In the genomic region with DNA sequence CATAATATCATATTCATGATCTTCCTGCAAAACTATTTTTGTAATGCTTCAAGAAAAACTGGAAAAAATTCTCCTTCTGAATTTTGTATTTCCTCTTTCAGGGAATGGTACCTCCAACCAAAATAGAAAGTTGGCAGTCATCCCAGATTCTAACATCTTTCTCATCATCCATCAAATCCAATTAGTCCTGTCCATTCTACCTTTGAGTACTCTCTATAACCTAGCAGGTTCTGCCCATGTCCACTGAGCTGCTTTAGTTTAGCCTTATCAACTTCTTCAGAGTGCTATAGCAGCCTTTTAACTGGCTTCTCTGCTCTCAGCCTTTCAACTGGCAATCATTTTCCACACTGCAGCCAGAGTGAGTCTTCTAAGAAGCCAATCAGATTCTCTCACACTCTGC, we compare ENCODE assay signal across 13 cellular contexts.
A peak's percentile ranks its signal among the peaks of the same experiment; 100 is the strongest.
DNase-seq lines count a peak whose midpoint lies in the region; ATAC-seq and TF ChIP-seq lines count a peak whose summit lies in the region.
"Had no signal": no experiment of that assay in that cellular context is flagged by ENCODE, and none has a peak within 500 bp of the region (broad histone marks: within the 10 kb centered on the region; RNA-seq: fewer than 3 reads in every experiment).

No MANE protein-coding gene starts in this region.

- H3K4me3 ChIP-seq in left ventricle myocardium inferior (no peak overlapping the region), transverse colon (no peak overlapping the region), tibial nerve (no peak overlapping the region)

- H3K9me3 ChIP-seq in left ventricle myocardium inferior (replicated peaks) = no peaks in the 10 kb centered on the region
- H3K9me3 ChIP-seq in transverse colon = no peaks in the 10 kb centered on the region
- H3K9me3 ChIP-seq in tibial nerve = no peaks in the 10 kb centered on the region

- in situ Hi-C loops in transverse colon (cut with MboI; ENCODE audit: low pct_ligation_motif_present in 1 of 4, low pct_unique_long_range_greater_than_20kb in 1 of 4, low sequenced_read_pairs in 3 of 4) = loop anchor here in 2 of 4 donors (25.0 kb wide), 2 partner anchors 1053 to 1747 kb away; no protein-coding TSS in a partner anchor

- H3K4me1 ChIP-seq in left ventricle myocardium inferior (peaks cover 43% of the 10 kb centered on the region), transverse colon (peaks cover 3 to 31% (median 14%) of the 10 kb centered on the region in 4 donors), tibial nerve (peaks cover 0 to 14% (median 4%) of the 10 kb centered on the region in 4 donors)

- TF ChIP-seq POLR2A in transverse colon (IDR thresholded peaks at IDR 0.05) (no peak), tibial nerve (IDR thresholded peaks at IDR 0.05) (no peak)

- DNase-seq in Right ventricle myocardium superior = no peak
- DNase-seq in Right ventricle myocardium inferior (ENCODE audit: missing footprints) = no peak
- peak; percentile 8 for DNase-seq in RPMI7951 (ENCODE audit: low read depth)
- DNase-seq in left ventricle myocardium inferior = no peak
- no peak for DNase-seq in transverse colon
- no peak for DNase-seq in tibial nerve (ENCODE audit: low spot score in 2 of 2)
- no peak for DNase-seq in stimulated activated CD4-positive, alpha-beta T cell treated with anti-CD3 and anti-CD28 coated beads, Interleukin-4, amount 100 ng/mL, for 24 hours
- no peak for DNase-seq in progenitor cell of endocrine pancreas (ENCODE audit: low spot score, unreplicated experiment)
- DNase-seq: activated CD4-positive, alpha-beta T cell treated with anti-CD3 and anti-CD28 coated beads for 1 hour; amygdala; DMS79; endodermal cell; glutamatergic neuron had no signal

- no peak overlapping the region for H3K4me3 Mint-ChIP-seq in progenitor cell of endocrine pancreas (ENCODE audit: low read depth)
- H3K4me3 Mint-ChIP-seq: endodermal cell had no signal

- TF ChIP-seq CTCF in left ventricle myocardium inferior (IDR thresholded peaks at IDR 0.05; ENCODE audit: borderline replicate concordance) (no peak), transverse colon (IDR thresholded peaks at IDR 0.05) (no peak), tibial nerve (IDR thresholded peaks at IDR 0.05) (no peak), progenitor cell of endocrine pancreas (IDR thresholded peaks at IDR 0.05; ENCODE audit: unreplicated experiment) (no peak)

- H3K9me3 Mint-ChIP-seq in progenitor cell of endocrine pancreas (ENCODE audit: low read depth) = no peaks in the 10 kb centered on the region
- H3K9me3 Mint-ChIP-seq: endodermal cell had no signal

- ATAC-seq in Right ventricle myocardium superior (ENCODE audit: poor library complexity) (peak; percentile 18), Right ventricle myocardium inferior (no peak)

- TF ChIP-seq EP300 in transverse colon (IDR thresholded peaks at IDR 0.05; ENCODE audit: low read depth) = no peak
- TF ChIP-seq EP300 in tibial nerve (IDR thresholded peaks at IDR 0.05) = no peak

- no peak overlapping the region for H3K27ac Mint-ChIP-seq in progenitor cell of endocrine pancreas
- H3K27ac Mint-ChIP-seq: endodermal cell had no signal

- no peaks in the 10 kb centered on the region for H3K27me3 ChIP-seq in left ventricle myocardium inferior (ENCODE audit: low read depth)
- no peaks in the 10 kb centered on the region for H3K27me3 ChIP-seq in transverse colon
- no peaks in the 10 kb centered on the region for H3K27me3 ChIP-seq in tibial nerve

- H3K36me3 Mint-ChIP-seq in progenitor cell of endocrine pancreas (ENCODE audit: insufficient read depth) = no peaks in the 10 kb centered on the region

- no peaks in the 10 kb centered on the region for H3K36me3 ChIP-seq in left ventricle myocardium inferior
- no peaks in the 10 kb centered on the region for H3K36me3 ChIP-seq in transverse colon
- H3K36me3 ChIP-seq in tibial nerve = no peaks in the 10 kb centered on the region

- H3K27me3 Mint-ChIP-seq in progenitor cell of endocrine pancreas = no peaks in the 10 kb centered on the region

- peaks cover 9% of the 10 kb centered on the region for H3K4me1 Mint-ChIP-seq in progenitor cell of endocrine pancreas (ENCODE audit: low read depth)
- H3K4me1 Mint-ChIP-seq: endodermal cell had no signal

- H3K27ac ChIP-seq in left ventricle myocardium inferior (replicated peaks) (peak overlapping the region; percentile 62), transverse colon (peak overlapping the region; percentile 30 to 69 (median 56)), tibial nerve (no peak overlapping the region)

- intact Hi-C loops in Right ventricle myocardium superior (cut with DNase I) (no loop called here), Right ventricle myocardium inferior (cut with DNase I) (no loop called here), left ventricle myocardium inferior (cut with micrococcal nuclease) (no loop called here), transverse colon (cut with DNase I; ENCODE audit: low total_unique reads) (no loop called here)

Comparison
In these comparisons a context has a peak if more than half of its experiments do, and no peak if none do; other contexts are left out.
1. H3K27ac ChIP-seq: peak in left ventricle myocardium inferior (single experiment) and transverse colon (4 of 4); none in tibial nerve (0 of 4).